In the genomic region with DNA sequence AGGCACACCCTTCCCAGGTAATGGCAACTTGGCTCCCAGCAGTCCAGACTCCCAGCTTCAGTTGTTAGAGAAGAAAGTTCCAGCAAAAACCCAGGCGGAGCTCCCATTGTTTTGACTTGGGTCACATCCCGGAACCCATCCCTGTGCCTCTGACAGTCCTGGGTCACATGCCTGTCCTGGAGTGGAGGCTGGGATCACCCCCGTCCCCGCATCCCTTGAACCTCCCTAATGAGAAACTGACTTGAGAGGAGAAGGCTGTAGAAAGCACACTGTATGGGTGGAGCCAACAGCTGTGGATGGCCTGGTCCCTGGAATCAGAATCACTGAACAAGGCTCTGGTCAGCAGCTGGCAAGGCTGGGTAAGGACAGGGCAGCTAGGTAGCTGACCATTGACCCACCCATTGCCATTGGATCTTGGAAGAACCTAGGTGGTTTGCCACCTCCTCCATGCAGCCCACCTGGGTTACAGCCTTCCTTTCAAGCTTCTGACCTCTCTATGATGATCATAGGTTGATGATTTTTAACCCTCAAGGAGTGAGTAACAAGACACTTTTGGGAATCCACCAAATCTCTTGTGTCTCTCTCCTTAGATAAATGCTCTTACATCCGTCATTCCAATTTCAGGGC, we compare ENCODE assay signal across 25 cellular contexts.
"Had no signal": no experiment of that assay in that cellular context is flagged by ENCODE, and none has a peak within 500 bp of the region (broad histone marks: within the 10 kb centered on the region; RNA-seq: fewer than 3 reads in every experiment).

No MANE protein-coding gene starts in this region.

- H3K9me3 ChIP-seq: gastroesophageal sphincter, psoas muscle, transverse colon, upper lobe of right lung, uterus had no signal

- H3K27ac ChIP-seq: dorsolateral prefrontal cortex, epithelial cell of prostate, foreskin keratinocyte, hepatocyte, neural progenitor cell, psoas muscle, stomach, transverse colon, upper lobe of right lung had no signal

- FAIRE-seq: colon, kidney, small intestine had no signal

- H3K4me1 ChIP-seq: foreskin keratinocyte, neural progenitor cell, psoas muscle, upper lobe of right lung, uterus had no signal

- H3K4me2 ChIP-seq: hepatocyte, neural progenitor cell had no signal

- H3K4me3 ChIP-seq: dorsolateral prefrontal cortex, gastroesophageal sphincter, heart left ventricle, hepatocyte, lung, neural progenitor cell, psoas muscle, stomach, transverse colon, upper lobe of right lung, uterus had no signal

- H3K36me3 ChIP-seq: heart left ventricle, neural progenitor cell, transverse colon, upper lobe of right lung, uterus had no signal

- DNase-seq: dorsolateral prefrontal cortex; effector CD4-positive, alpha-beta T cell; foreskin keratinocyte; heart left ventricle; kidney; natural killer cell; nucleus accumbens; psoas muscle; small intestine; stimulated activated CD4-positive, alpha-beta T cell treated with anti-CD3 and anti-CD28 coated beads, Interleukin-15, amount 100 ng/mL, for 24 hours; stimulated activated CD4-positive, alpha-beta T cell treated with anti-CD3 and anti-CD28 coated beads, Interleukin-4, amount 100 ng/mL, for 1 hour; stimulated activated CD8-positive, alpha-beta memory T cell treated with anti-CD3 and anti-CD28 coated beads, Interleukin-4, amount 100 ng/mL, for 48 hours; stimulated activated naive CD4-positive, alpha-beta T cell treated with Interleukin-2 at 50 U/mL for 16 hours; stomach; transverse colon; upper lobe of right lung; uterus had no signal

- ATAC-seq: esophagus mucosa, foreskin keratinocyte, gastroesophageal sphincter, left lobe of liver, natural killer cell, psoas muscle, upper lobe of right lung had no signal

- H3K27me3 ChIP-seq: dorsolateral prefrontal cortex, foreskin keratinocyte, gastroesophageal sphincter, hepatocyte, neural progenitor cell, stomach, transverse colon, upper lobe of right lung, uterus had no signal
